8 cellular contexts compared by ENCODE assay signal in the genomic region with DNA sequence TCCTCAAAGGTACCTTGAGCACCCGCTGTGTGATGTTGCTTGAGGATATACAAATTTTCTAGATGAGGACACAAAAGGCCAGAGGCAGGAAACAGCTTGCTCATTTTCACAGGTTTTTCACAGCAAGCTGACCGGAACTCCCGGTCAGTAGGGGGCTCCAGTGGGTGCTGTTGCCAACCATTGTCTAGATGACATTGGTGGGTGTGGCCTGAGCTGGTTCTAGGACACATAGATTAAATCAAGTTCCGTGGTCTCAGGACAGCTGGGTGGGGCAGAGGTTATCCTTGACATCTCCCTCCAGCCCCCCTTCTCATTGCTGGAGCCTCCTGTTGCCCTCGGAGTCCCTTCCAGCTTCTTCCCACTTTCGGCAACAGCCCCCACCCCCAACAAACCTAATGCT.
DNase-seq lines count a peak whose midpoint lies in the region; ATAC-seq and TF ChIP-seq lines count a peak whose summit lies in the region.

No MANE protein-coding gene starts in this region.

- H3K4ac ChIP-seq in neuronal stem cell (ENCODE audit: low read length): no peak overlapping the region

- H3K79me1 ChIP-seq in neuronal stem cell (ENCODE audit: low read depth, low read length): no peaks in the 10 kb centered on the region

- H3K9me3 ChIP-seq in neuronal stem cell (replicated peaks in 1 of 2; ENCODE audit: control insufficient read depth in 2 of 2, insufficient read depth in 1 of 2, low read depth in 1 of 2, low read length in 2 of 2): no peaks in the 10 kb centered on the region

- TF ChIP-seq CTCF in dorsolateral prefrontal cortex (IDR thresholded peaks at IDR 0.05 in 54 of 56, conservative IDR thresholded peaks at IDR 0.05 in 2 of 56; ENCODE audit: low read depth in 1 of 56, partially characterized antibody in 56 of 56): peak in 1 of 56 donors; percentile 10

- no peak overlapping the region for H2BK12ac ChIP-seq in neuronal stem cell (ENCODE audit: low read length)

- H3K18ac ChIP-seq in neuronal stem cell (ENCODE audit: low read length): no peak overlapping the region

- H2BK5ac ChIP-seq in neuronal stem cell (ENCODE audit: low read length): no peak overlapping the region

- ATAC-seq in HG03139 (IDR thresholded peaks at IDR 0.05; ENCODE audit: unreplicated experiment) (no peak), GM21786 (IDR thresholded peaks at IDR 0.05; ENCODE audit: unreplicated experiment) (no peak)

- no peak overlapping the region for H3K9ac ChIP-seq in neuronal stem cell (ENCODE audit: low read depth, low read length, poor library complexity)

- no CpG with 5 or more reads among the region's 6 CpGs for WGBS in neuronal stem cell (ENCODE audit: extremely low coverage in 2 of 2, insufficient read length in 2 of 2, insufficient replicate concordance in 1 of 2), 2 donors

- H3K27ac ChIP-seq in dorsolateral prefrontal cortex: peak overlapping the region in 52 of 59 donors; percentile 12 to 91 (median 76)
- H3K27ac ChIP-seq in neuronal stem cell (replicated peaks; ENCODE audit: low read length): no peak overlapping the region

- H3K4me3 ChIP-seq in dorsolateral prefrontal cortex (no peak overlapping the region), neuronal stem cell (ENCODE audit: low read length in 2 of 2) (no peak overlapping the region)

- peaks cover 9 to 18% of the 10 kb centered on the region in 2 donors for H3K4me1 ChIP-seq in neuronal stem cell (ENCODE audit: control insufficient read depth in 2 of 2, insufficient read depth in 1 of 2, low read depth in 1 of 2, low read length in 2 of 2)

- H3K4me2 ChIP-seq in neuronal stem cell (ENCODE audit: insufficient read depth, low read length, poor library complexity, severe bottlenecking): no peak overlapping the region

- H4K91ac ChIP-seq in neuronal stem cell (ENCODE audit: low read depth, low read length, poor library complexity): no peak overlapping the region

- no peak overlapping the region for H4K8ac ChIP-seq in neuronal stem cell (ENCODE audit: low read depth, low read length)

- H3K27me3 Mint-ChIP-seq in activated T-helper 1 cell treated with anti-CD3 and anti-CD28 coated beads, Interleukin-12 subunit alpha, Interleukin-12 subunit beta, Interleukin-2, Interleukin-4 antibody, amounts not matched to agents 30 ng/mL and 10 ng/mL and 1 ng/mL, durations not matched to agents 14 hours and 24 hours and 36 hours (ENCODE audit: insufficient read depth): peaks cover 14% of the 10 kb centered on the region

- no peak overlapping the region for H3K27ac Mint-ChIP-seq in activated T-helper 1 cell treated with anti-CD3 and anti-CD28 coated beads, Interleukin-12 subunit alpha, Interleukin-12 subunit beta, Interleukin-2, Interleukin-4 antibody, amounts not matched to agents 30 ng/mL and 10 ng/mL and 1 ng/mL, durations not matched to agents 14 hours and 24 hours and 36 hours

- no peak overlapping the region for H2BK120ac ChIP-seq in neuronal stem cell (ENCODE audit: low read depth, low read length)

- H3K36me3 Mint-ChIP-seq in activated T-helper 1 cell treated with anti-CD3 and anti-CD28 coated beads, Interleukin-12 subunit alpha, Interleukin-12 subunit beta, Interleukin-2, Interleukin-4 antibody, amounts not matched to agents 30 ng/mL and 10 ng/mL and 1 ng/mL, durations not matched to agents 14 hours and 24 hours and 36 hours (ENCODE audit: low read depth): no peaks in the 10 kb centered on the region

- intact Hi-C loops in dorsolateral prefrontal cortex (cut with DNase I): no loop called here
- intact Hi-C loops in activated T-helper 1 cell treated with anti-CD3 and anti-CD28 coated beads, Interleukin-12 subunit alpha, Interleukin-12 subunit beta, Interleukin-2, Interleukin-4 antibody, amounts not matched to agents 30 ng/mL and 10 ng/mL and 1 ng/mL, durations not matched to agents 14 hours and 24 hours and 36 hours (cut with micrococcal nuclease): no loop called here

- H3K14ac ChIP-seq in neuronal stem cell (ENCODE audit: low read length): no peak overlapping the region

- H3K27me3 ChIP-seq in dorsolateral prefrontal cortex (no peaks in the 10 kb centered on the region), neuronal stem cell (ENCODE audit: control insufficient read depth in 3 of 3, insufficient read depth in 3 of 3, low read depth in 1 of 3, low read length in 3 of 3) (peaks cover 0 to 11% (median 0%) of the 10 kb centered on the region in 3 experiments)

- no peak overlapping the region for H3K23ac ChIP-seq in neuronal stem cell (ENCODE audit: low read depth, low read length, poor library complexity)

- peak overlapping the region; percentile 69 for H2AFZ ChIP-seq in neuronal stem cell (ENCODE audit: low read length)

- no peaks in the 10 kb centered on the region for H3K36me3 ChIP-seq in neuronal stem cell (replicated peaks in 1 of 2; ENCODE audit: control insufficient read depth in 2 of 2, insufficient read depth in 2 of 2, low read length in 2 of 2)

- no peak overlapping the region for H2AK5ac ChIP-seq in neuronal stem cell (ENCODE audit: low read depth, low read length)

- H3K4me1 Mint-ChIP-seq in activated T-helper 1 cell treated with anti-CD3 and anti-CD28 coated beads, Interleukin-12 subunit alpha, Interleukin-12 subunit beta, Interleukin-2, Interleukin-4 antibody, amounts not matched to agents 30 ng/mL and 10 ng/mL and 1 ng/mL, durations not matched to agents 14 hours and 24 hours and 36 hours (ENCODE audit: low read depth): peaks cover 19% of the 10 kb centered on the region

- H3K9me3 Mint-ChIP-seq in activated T-helper 1 cell treated with anti-CD3 and anti-CD28 coated beads, Interleukin-12 subunit alpha, Interleukin-12 subunit beta, Interleukin-2, Interleukin-4 antibody, amounts not matched to agents 30 ng/mL and 10 ng/mL and 1 ng/mL, durations not matched to agents 14 hours and 24 hours and 36 hours: no peaks in the 10 kb centered on the region

- DNase-seq in ELF-1 (ENCODE audit: low read depth, low spot score): peak; percentile 65
- DNase-seq in NCI-H69 (lab: John Stamatoyannopoulos, UW): peak; percentile 83
- DNase-seq in dorsolateral prefrontal cortex: peak in 2 of 10 donors; percentile 13 to 33
- DNase-seq in neuronal stem cell (ENCODE audit: low spot score): no peak
- DNase-seq in activated T-helper 1 cell treated with anti-CD3 and anti-CD28 coated beads, Interleukin-12 subunit alpha, Interleukin-12 subunit beta, Interleukin-2, Interleukin-4 antibody, amounts not matched to agents 30 ng/mL and 10 ng/mL and 1 ng/mL, durations not matched to agents 14 hours and 24 hours and 36 hours (ENCODE audit: low spot score): no peak
- DNase-seq in NCI-H1930 (lab: John Stamatoyannopoulos, UW): no peak

- no peak overlapping the region for H2BK15ac ChIP-seq in neuronal stem cell (ENCODE audit: low read length)

- no peak overlapping the region for H3K4me3 Mint-ChIP-seq in activated T-helper 1 cell treated with anti-CD3 and anti-CD28 coated beads, Interleukin-12 subunit alpha, Interleukin-12 subunit beta, Interleukin-2, Interleukin-4 antibody, amounts not matched to agents 30 ng/mL and 10 ng/mL and 1 ng/mL, durations not matched to agents 14 hours and 24 hours and 36 hours

Comparison
In these comparisons a context has a peak if more than half of its experiments do, and no peak if none do; other contexts are left out.
1. DNase-seq: peak in ELF-1 (single experiment) and NCI-H69 (single experiment); none in neuronal stem cell (single experiment), activated T-helper 1 cell treated with anti-CD3 and anti-CD28 coated beads, Interleukin-12 subunit alpha, Interleukin-12 subunit beta, Interleukin-2, Interleukin-4 antibody, amounts not matched to agents 30 ng/mL and 10 ng/mL and 1 ng/mL, durations not matched to agents 14 hours and 24 hours and 36 hours (single experiment) and NCI-H1930 (0 of 2).